ENCODE assay signal across 8 cellular contexts in genomic region chr10:102917962-102918816, GRCh38. TPM values are rescaled to one million over a fixed set of nuclear protein-coding genes. Genes with fewer than 3 reads are reported as not detected.
DNase-seq lines count a peak whose midpoint lies in the region; ATAC-seq and TF ChIP-seq lines count a peak whose summit lies in the region.

Gene CNNM2, plus strand, starts transcription at chr10:102918294. Its CDS starts 187 bp downstream, at chr10:102918481.

- H3K4me1 ChIP-seq in vagina = peaks cover 42% of the 10 kb centered on the region

- TF ChIP-seq CTCF in vagina (IDR thresholded peaks at IDR 0.05) = no peak

- peak within 1 kb of the TSS; percentile 99 for H3K27ac ChIP-seq in vagina

- no peaks in the 10 kb centered on the region for H3K9me3 ChIP-seq in vagina

- H3K36me3 ChIP-seq in vagina = no peaks in the 10 kb centered on the region

- DNase-seq in NCI-H2029 (lab: John Stamatoyannopoulos, UW) (peak; percentile 96), T-helper 9 cell (peak; percentile 99), astrocyte of the hippocampus (ENCODE audit: low read depth, low spot score) (peak; percentile 100), hepatic stellate cell (ENCODE audit: low spot score) (peak; percentile 98), putamen (ENCODE audit: low spot score) (peak; percentile 100), vagina (ENCODE audit: extremely low spot score in 2 of 2) (peak; percentile 99 to 100)

- peak; percentile 78 for ATAC-seq in GM18508 (IDR thresholded peaks at IDR 0.05; ENCODE audit: insufficient read depth, unreplicated experiment)
- peak; percentile 86 for ATAC-seq in HG02981 (IDR thresholded peaks at IDR 0.05; ENCODE audit: unreplicated experiment)

- peak in 1 of 2 donors; percentile 8 for TF ChIP-seq POLR2A in vagina (IDR thresholded peaks at IDR 0.05)

- no peaks in the 10 kb centered on the region for H3K27me3 ChIP-seq in vagina

- intact Hi-C loops in vagina (cut with DNase I) = loop anchor here (2.0 kb wide), 2 partner anchors 151 to 327 kb away; partner anchors contain the start of gene RPEL1

- peak within 1 kb of the TSS; percentile 83 to 85 for H3K4me3 ChIP-seq in vagina

RNA-seq across cellular contexts. Expression of gene CNNM2, which starts in this region (rescaled TPM):
- total RNA-seq in vagina = 9.6 TPM

Comparison
In these comparisons a context has a peak if more than half of its experiments do, and no peak if none do; other contexts are left out.
1. Peak in every context shown above with its lines: DNase-seq, ATAC-seq, H3K4me3 ChIP-seq and H3K27ac ChIP-seq.